Comparison of ENCODE assay signal across 12 cellular contexts in the genomic region with DNA sequence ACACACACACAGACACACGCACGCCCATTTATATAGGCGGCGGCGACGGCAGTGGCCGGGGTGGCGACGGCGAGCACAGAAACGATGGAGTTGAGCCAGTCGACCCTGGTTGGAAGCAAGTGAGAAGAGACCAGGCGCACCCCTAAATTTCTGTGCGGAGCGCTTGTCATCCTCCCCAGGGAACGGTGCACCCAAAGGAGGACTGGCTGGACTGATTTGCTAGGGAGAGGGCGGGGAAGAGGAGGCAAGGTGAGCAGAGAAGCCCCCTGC. TPM values are rescaled to one million over a fixed set of nuclear protein-coding genes. Genes with fewer than 3 reads are reported as not detected.
DNase-seq lines count a peak whose midpoint lies in the region; ATAC-seq and TF ChIP-seq lines count a peak whose summit lies in the region.
"Had no signal": no experiment of that assay in that cellular context is flagged by ENCODE, and none has a peak within 500 bp of the region (broad histone marks: within the 10 kb centered on the region; RNA-seq: fewer than 3 reads in every experiment).

No MANE protein-coding gene starts in this region.

- BruUV-seq in Caco-2 (replicated peaks; lab: Mats Ljungman, UMichigan) = no TSS peak

- H3K9me3 Mint-ChIP-seq in Caco-2 (ENCODE audit: unreplicated experiment) = no peaks in the 10 kb centered on the region
- H3K9me3 Mint-ChIP-seq in progenitor cell of endocrine pancreas (ENCODE audit: low read depth) = peaks cover 4% of the 10 kb centered on the region
- H3K9me3 Mint-ChIP-seq in activated naive CD4-positive, alpha-beta T cell treated with anti-CD3 and anti-CD28 coated beads for 36 hours = no peaks in the 10 kb centered on the region
- H3K9me3 Mint-ChIP-seq: T-helper 1 cell treated with Interleukin-12 subunit alpha and Interleukin-12 subunit beta and Interleukin-4 antibody, amounts not matched to agents 30 μg/mL and 1 μg/mL, for 36 hours had no signal

- H3K4me3 Mint-ChIP-seq in Caco-2 (ENCODE audit: unreplicated experiment) = peak overlapping the region; percentile 77
- H3K4me3 Mint-ChIP-seq in progenitor cell of endocrine pancreas (ENCODE audit: low read depth) = peak overlapping the region; percentile 89
- no peak overlapping the region for H3K4me3 Mint-ChIP-seq in activated naive CD4-positive, alpha-beta T cell treated with anti-CD3 and anti-CD28 coated beads for 36 hours
- H3K4me3 Mint-ChIP-seq: naive B cell; T-helper 1 cell treated with Interleukin-12 subunit alpha and Interleukin-12 subunit beta and Interleukin-4 antibody, amounts not matched to agents 30 μg/mL and 1 μg/mL, for 36 hours had no signal

- H3K4me3 ChIP-seq in Caco-2 (ENCODE audit: low read depth, low read length) (peak overlapping the region; percentile 42), RWPE2 (ENCODE audit: severe bottlenecking) (peak overlapping the region; percentile 55)
- H3K4me3 ChIP-seq: body of pancreas, K562 had no signal

- H3K9me3 ChIP-seq in Caco-2 (no peaks in the 10 kb centered on the region), RWPE2 (ENCODE audit: severe bottlenecking) (no peaks in the 10 kb centered on the region)
- H3K9me3 ChIP-seq: body of pancreas had no signal

- TF ChIP-seq CTCF in Caco-2 (IDR thresholded peaks at IDR 0.05; ENCODE audit: insufficient read depth in 1 of 2, low read depth in 1 of 2, low read length in 1 of 2, severe bottlenecking in 1 of 2, unreplicated experiment in 1 of 2) (no peak), RWPE2 (IDR thresholded peaks at IDR 0.05; ENCODE audit: poor library complexity, severe bottlenecking) (no peak), foreskin keratinocyte (conservative IDR thresholded peaks at IDR 0.05) (no peak), progenitor cell of endocrine pancreas (IDR thresholded peaks at IDR 0.05; ENCODE audit: unreplicated experiment) (no peak)

- H3K36me3 ChIP-seq in Caco-2 (ENCODE audit: control insufficient read depth, insufficient read depth, low read length) = no peaks in the 10 kb centered on the region
- no peaks in the 10 kb centered on the region for H3K36me3 ChIP-seq in RWPE2 (ENCODE audit: low read depth)

- H3K4me1 Mint-ChIP-seq in Caco-2 (ENCODE audit: low read depth, unreplicated experiment) (no peaks in the 10 kb centered on the region), progenitor cell of endocrine pancreas (ENCODE audit: low read depth) (peaks cover 20% of the 10 kb centered on the region)
- H3K4me1 Mint-ChIP-seq in activated naive CD4-positive, alpha-beta T cell treated with anti-CD3 and anti-CD28 coated beads for 36 hours (ENCODE audit: low read depth) = peaks cover 11% of the 10 kb centered on the region
- H3K4me1 Mint-ChIP-seq: naive B cell had no signal

- no peak overlapping the region for H3K27ac Mint-ChIP-seq in Caco-2 (ENCODE audit: unreplicated experiment)
- H3K27ac Mint-ChIP-seq in progenitor cell of endocrine pancreas = peak overlapping the region; percentile 40
- H3K27ac Mint-ChIP-seq in activated naive CD4-positive, alpha-beta T cell treated with anti-CD3 and anti-CD28 coated beads for 36 hours = no peak overlapping the region
- H3K27ac Mint-ChIP-seq: naive B cell; T-helper 1 cell treated with Interleukin-12 subunit alpha and Interleukin-12 subunit beta and Interleukin-4 antibody, amounts not matched to agents 30 μg/mL and 1 μg/mL, for 36 hours had no signal

- no peak; the same call in 2 of the 3 replicates for ATAC-seq in RWPE2 (ENCODE audit: low read depth)
- peak; percentile 3 for ATAC-seq in foreskin keratinocyte
- ATAC-seq in HG03108 (IDR thresholded peaks at IDR 0.05; ENCODE audit: unreplicated experiment) = no peak
- no peak for ATAC-seq in GM18511 (IDR thresholded peaks at IDR 0.05; ENCODE audit: unreplicated experiment)

- CTCF ChIA-PET in Caco-2 (lab: Charles Lee) = no interaction called here
- CTCF ChIA-PET in activated naive CD4-positive, alpha-beta T cell treated with anti-CD3 and anti-CD28 coated beads for 36 hours (lab: Charles Lee) = no interaction called here

- POLR2A ChIA-PET in Caco-2 (lab: Charles Lee) = no interaction called here

- H3K27ac ChIP-seq in RWPE2 (ENCODE audit: poor library complexity, severe bottlenecking) (peak overlapping the region; percentile 47), foreskin keratinocyte (peak overlapping the region; percentile 97)
- H3K27ac ChIP-seq: body of pancreas had no signal

- H3K4me1 ChIP-seq in Caco-2 (no peaks in the 10 kb centered on the region), RWPE2 (ENCODE audit: insufficient read depth, poor library complexity, severe bottlenecking) (no peaks in the 10 kb centered on the region), foreskin keratinocyte (peaks cover 14% of the 10 kb centered on the region)

- peaks cover 5% of the 10 kb centered on the region for H3K36me3 Mint-ChIP-seq in Caco-2 (ENCODE audit: insufficient read depth, unreplicated experiment)
- H3K36me3 Mint-ChIP-seq in progenitor cell of endocrine pancreas (ENCODE audit: insufficient read depth) = peaks cover 7% of the 10 kb centered on the region
- no peaks in the 10 kb centered on the region for H3K36me3 Mint-ChIP-seq in activated naive CD4-positive, alpha-beta T cell treated with anti-CD3 and anti-CD28 coated beads for 36 hours (ENCODE audit: low read depth)
- H3K36me3 Mint-ChIP-seq: naive B cell had no signal

- DNase-seq in Caco-2 (peak in 1 of 2 experiments; percentile 30), RWPE2 (ENCODE audit: low spot score) (no peak), foreskin keratinocyte (no peak), progenitor cell of endocrine pancreas (ENCODE audit: low spot score, unreplicated experiment) (no peak), NCI-H2107 (lab: John Stamatoyannopoulos, UW) (no peak)
- no peak for DNase-seq in activated naive CD4-positive, alpha-beta T cell treated with anti-CD3 and anti-CD28 coated beads for 36 hours
- DNase-seq: naive B cell had no signal

- no peaks in the 10 kb centered on the region; the same call in 1 of the 2 replicates for H3K27me3 ChIP-seq in Caco-2 (replicated peaks; ENCODE audit: control insufficient read depth, insufficient read depth, low read length)
- no peaks in the 10 kb centered on the region for H3K27me3 ChIP-seq in RWPE2 (ENCODE audit: insufficient read depth, poor library complexity, severe bottlenecking)
- no peaks in the 10 kb centered on the region for H3K27me3 ChIP-seq in foreskin keratinocyte
- H3K27me3 ChIP-seq: body of pancreas had no signal

- intact Hi-C loops in Caco-2 (cut with micrococcal nuclease; ENCODE audit: unreplicated experiment) = loop anchor here (1.0 to 5.0 kb wide), 2 partner anchors 133 to 147 kb away; no protein-coding TSS in a partner anchor
- intact Hi-C loops in activated naive CD4-positive, alpha-beta T cell treated with anti-CD3 and anti-CD28 coated beads for 36 hours (cut with micrococcal nuclease) = loop anchor here (5.0 to 10.0 kb wide), 5 partner anchors 130 to 658 kb away; partner anchors contain the start of gene SYAP1

- H3K27me3 Mint-ChIP-seq in Caco-2 (ENCODE audit: insufficient read depth, unreplicated experiment) (peaks cover 6% of the 10 kb centered on the region), progenitor cell of endocrine pancreas (peaks cover 15% of the 10 kb centered on the region)
- peaks cover 25% of the 10 kb centered on the region for H3K27me3 Mint-ChIP-seq in activated naive CD4-positive, alpha-beta T cell treated with anti-CD3 and anti-CD28 coated beads for 36 hours (ENCODE audit: low read depth)

RNA-seq across cellular contexts. Expression of gene NHS, which starts 0.3 kb away (rescaled TPM):
- total RNA-seq in Caco-2 (2022) (2.2 and 2.5 TPM in 2 replicates), foreskin keratinocyte (10.1 and 11.9 TPM in 2 replicates), progenitor cell of endocrine pancreas (102 and 117 TPM in 2 replicates)
- 1.4 and 1.6 TPM in 2 replicates for polyA plus RNA-seq in foreskin keratinocyte
- 1 to 10 TPM; 7.8 to 8.9 TPM for total RNA-seq in activated naive CD4-positive, alpha-beta T cell treated with anti-CD3 and anti-CD28 coated beads for 36 hours
- polyA plus RNA-seq: K562 had no signal
